ENCODE assay signal across 15 cellular contexts in genomic region chr16:69889295-69889964, GRCh38.
A peak's percentile ranks its signal among the peaks of the same experiment; 100 is the strongest.
DNase-seq lines count a peak whose midpoint lies in the region; ATAC-seq and TF ChIP-seq lines count a peak whose summit lies in the region.
"Had no signal": no experiment of that assay in that cellular context is flagged by ENCODE, and none has a peak within 500 bp of the region (broad histone marks: within the 10 kb centered on the region; RNA-seq: fewer than 3 reads in every experiment).

No MANE protein-coding gene starts in this region.

- H3K56ac ChIP-seq in H9 (ENCODE audit: insufficient read length, low read depth, low read length) = no peak overlapping the region

- H3K4me2 ChIP-seq in GM23338 (no peak overlapping the region), H9 (ENCODE audit: insufficient read depth, insufficient read length, low read length) (no peak overlapping the region)
- H3K4me2 ChIP-seq: BLaER1 had no signal

- H2BK12ac ChIP-seq in H9 (ENCODE audit: insufficient read length, low read depth, low read length) = no peak overlapping the region

- H2BK15ac ChIP-seq in H9 (ENCODE audit: low read depth, low read length) = no peak overlapping the region

- H4K5ac ChIP-seq in H9 (ENCODE audit: insufficient read length, low read depth, low read length) = no peak overlapping the region

- no peak overlapping the region for H2BK5ac ChIP-seq in H9 (ENCODE audit: insufficient read length, low read length)

- DNase-seq in GM23338 (ENCODE audit: low spot score) = no peak
- no peak for DNase-seq in H9
- no peak for DNase-seq in endothelial cell (ENCODE audit: low spot score)
- no peak for DNase-seq in hypothalamus (lab: John Stamatoyannopoulos, UW)
- DNase-seq in epidermal melanocyte (ENCODE audit: insufficient read length, low spot score) = no peak
- DNase-seq: DMS 273 treated with DMSO at 0.1 percent for 48 hours; GOT3; naive thymus-derived CD8-positive, alpha-beta T cell; NK-92 treated with Interleukin-12 subunit alpha and Interleukin-12 subunit beta, amount 100 ng/mL, for 24 hours; SIG-M5 had no signal

- no peaks in the 10 kb centered on the region for H3K27me3 Mint-ChIP-seq in GM23338 (ENCODE audit: insufficient read depth, low read depth, poor library complexity)
- H3K27me3 Mint-ChIP-seq in H9 (ENCODE audit: low read depth) = no peaks in the 10 kb centered on the region
- H3K27me3 Mint-ChIP-seq in endothelial cell (ENCODE audit: unreplicated experiment) = peaks cover 4% of the 10 kb centered on the region
- H3K27me3 Mint-ChIP-seq: naive thymus-derived CD8-positive, alpha-beta T cell had no signal

- no peaks in the 10 kb centered on the region for H3K27me3 ChIP-seq in GM23338 (ENCODE audit: insufficient read depth)
- no peaks in the 10 kb centered on the region for H3K27me3 ChIP-seq in H9 (ENCODE audit: insufficient read depth, low read length)
- H3K27me3 ChIP-seq in skeletal muscle tissue (ENCODE audit: control insufficient read depth in 3 of 3, insufficient read depth in 3 of 3, low read length in 3 of 3) = no peaks in the 10 kb centered on the region
- H3K27me3 ChIP-seq: BLaER1 had no signal

- H3K27ac Mint-ChIP-seq in GM23338 (no peak overlapping the region; the same call in 1 of the 2 replicates), H9 (peak overlapping the region in 2 of 3 experiments; percentile 82 to 93; a peak in 3 of 7 replicates), endothelial cell (ENCODE audit: unreplicated experiment) (peak overlapping the region; percentile 13)

- H3K9me3 ChIP-seq in H9 (ENCODE audit: control insufficient read depth, low read depth, low read length) (no peaks in the 10 kb centered on the region), skeletal muscle tissue (ENCODE audit: control insufficient read depth in 3 of 3, low read length in 3 of 3) (no peaks in the 10 kb centered on the region)

- 0 out of 2 replicates have a peak, but pooled peaks cover 3% of the 10 kb centered on the region for H3K9me2 ChIP-seq in GM23338 (ENCODE audit: insufficient read depth)

- H3K9me3 Mint-ChIP-seq in GM23338 (no peaks in the 10 kb centered on the region), H9 (no peaks in the 10 kb centered on the region), endothelial cell (ENCODE audit: unreplicated experiment) (no peaks in the 10 kb centered on the region)
- H3K9me3 Mint-ChIP-seq: naive thymus-derived CD8-positive, alpha-beta T cell had no signal

- ATAC-seq in GM23338 = no peak
- no peak for ATAC-seq in GM21528 (IDR thresholded peaks at IDR 0.05; ENCODE audit: low FRiP score, unreplicated experiment)
- ATAC-seq: naive thymus-derived CD8-positive, alpha-beta T cell; sciatic nerve had no signal

- H3K36me3 Mint-ChIP-seq in GM23338 (ENCODE audit: low read depth) (peaks cover 20% of the 10 kb centered on the region), H9 (ENCODE audit: insufficient read depth in 1 of 3, low read depth in 3 of 3) (peaks cover 12 to 18% (median 16%) of the 10 kb centered on the region in 3 experiments), endothelial cell (ENCODE audit: low read depth, unreplicated experiment) (peaks cover 22% of the 10 kb centered on the region)

- H3K4me3 ChIP-seq in GM23338 = no peak overlapping the region
- no peak overlapping the region for H3K4me3 ChIP-seq in skeletal muscle tissue (ENCODE audit: low read length in 3 of 3)
- H3K4me3 ChIP-seq: BLaER1, coronary artery had no signal

- H3K4me1 ChIP-seq in GM23338 (ENCODE audit: insufficient read depth) (peaks cover 4% of the 10 kb centered on the region; the same call in 1 of the 2 replicates), H9 (ENCODE audit: insufficient read depth, low read length) (0 out of 2 replicates have a peak, but pooled peaks cover 2% of the 10 kb centered on the region), skeletal muscle tissue (ENCODE audit: control insufficient read depth in 3 of 3, insufficient read depth in 3 of 3, low read length in 3 of 3) (peaks cover 10 to 21% (median 12%) of the 10 kb centered on the region in 3 donors)

- H2AFZ ChIP-seq in GM23338 (no peak overlapping the region), H9 (ENCODE audit: low read length) (no peak overlapping the region)

- H4K91ac ChIP-seq in H9 (ENCODE audit: insufficient read length, low read depth, low read length) = no peak overlapping the region

- no peak overlapping the region for H2AK5ac ChIP-seq in H9 (ENCODE audit: insufficient read length, low read length)

- H3K4me3 Mint-ChIP-seq in GM23338 (no peak overlapping the region), H9 (no peak overlapping the region), endothelial cell (ENCODE audit: unreplicated experiment) (no peak overlapping the region)
- H3K4me3 Mint-ChIP-seq: naive thymus-derived CD8-positive, alpha-beta T cell had no signal

- H4K20me1 ChIP-seq in GM23338 (replicated peaks; ENCODE audit: insufficient read depth) (no peaks in the 10 kb centered on the region), H9 (ENCODE audit: control insufficient read depth, insufficient read depth, insufficient read length) (no peaks in the 10 kb centered on the region)
- H4K20me1 ChIP-seq: BLaER1 had no signal

- H3K4me1 Mint-ChIP-seq in GM23338 = peaks cover 8% of the 10 kb centered on the region; the same call in 2 of the 3 replicates
- H3K4me1 Mint-ChIP-seq in H9 = peaks cover 8 to 9% of the 10 kb centered on the region in 2 experiments; a peak in 3 of 4 replicates
- peaks cover 15% of the 10 kb centered on the region for H3K4me1 Mint-ChIP-seq in endothelial cell (ENCODE audit: unreplicated experiment)

- TF ChIP-seq CTCF in GM23338 (conservative IDR thresholded peaks at IDR 0.05; ENCODE audit: low read depth in 2 of 2) (no peak), H9 (conservative IDR thresholded peaks at IDR 0.05) (no peak), endothelial cell (IDR thresholded peaks at IDR 0.05; ENCODE audit: unreplicated experiment) (no peak)

- no peak overlapping the region for H3K23ac ChIP-seq in H9 (ENCODE audit: insufficient read length, low read depth, low read length)

- H3K4ac ChIP-seq in H9 (ENCODE audit: low read depth, low read length) = no peak overlapping the region

- peak overlapping the region; percentile 96; the same call in 1 of the 2 replicates for H3K27ac ChIP-seq in GM23338 (ENCODE audit: low read depth)
- no peak overlapping the region for H3K27ac ChIP-seq in H9 (ENCODE audit: insufficient read length, low read depth, low read length)
- peak overlapping the region; percentile 83 for H3K27ac ChIP-seq in skeletal muscle tissue (ENCODE audit: low read depth, low read length)
- H3K27ac ChIP-seq: BLaER1 had no signal

- no peak overlapping the region for H3K14ac ChIP-seq in H9 (ENCODE audit: insufficient read depth, low read length)

- no peak overlapping the region for H2BK20ac ChIP-seq in H9 (ENCODE audit: low read depth, low read length, poor library complexity, severe bottlenecking)

- no peaks in the 10 kb centered on the region for H3K79me1 ChIP-seq in H9 (ENCODE audit: insufficient read depth, low read depth, low read length, poor library complexity, severe bottlenecking)

- H3K23me2 ChIP-seq in H9 (ENCODE audit: insufficient read length, low read depth, low read length, poor library complexity, severe bottlenecking) = no peaks in the 10 kb centered on the region

- H3K18ac ChIP-seq in H9 (ENCODE audit: insufficient read length, low read depth, low read length) = no peak overlapping the region

- no peak overlapping the region for H4K8ac ChIP-seq in H9 (replicated peaks; ENCODE audit: insufficient read length, low read depth, low read length)

- H3T11ph ChIP-seq in H9 (ENCODE audit: low read length) = no peak overlapping the region

- H3K79me2 ChIP-seq in GM23338 (replicated peaks; ENCODE audit: insufficient read depth) (no peaks in the 10 kb centered on the region), H9 (ENCODE audit: insufficient read depth, low read length) (no peaks in the 10 kb centered on the region)

- WGBS in H9 (ENCODE audit: extremely low coverage, insufficient read length, low lambda C conversion rate) = no CpG with 5 or more reads among the region's 7 CpGs

- no peak overlapping the region for H2BK120ac ChIP-seq in H9 (ENCODE audit: low read depth, low read length, poor library complexity, severe bottlenecking)

- no peak overlapping the region for H3K9ac ChIP-seq in H9 (ENCODE audit: extremely low read depth, insufficient read length, low read length)
- H3K9ac ChIP-seq in skeletal muscle tissue (ENCODE audit: low read depth in 1 of 3, low read length in 3 of 3) = no peak overlapping the region
- H3K9ac ChIP-seq: BLaER1 had no signal

- peaks cover 5% of the 10 kb centered on the region; the same call in 1 of the 2 replicates for H3F3A ChIP-seq in GM23338 (replicated peaks; ENCODE audit: low read depth)

- H3K36me3 ChIP-seq in GM23338 (ENCODE audit: insufficient read depth) (no peaks in the 10 kb centered on the region), skeletal muscle tissue (ENCODE audit: control insufficient read depth in 3 of 3, insufficient read depth in 3 of 3, low read length in 3 of 3) (peaks cover 0 to 14% (median 9%) of the 10 kb centered on the region in 3 donors)

TF ChIP-seq in GM23338, 12 proteins besides CTCF, POLR2A, EP300 and RAD21 (continues in another document):
- TF ChIP-seq POLR2AphosphoS5 (IDR thresholded peaks at IDR 0.05; ENCODE audit: low read depth) (no peak), REST (IDR thresholded peaks at IDR 0.05; ENCODE audit: unreplicated experiment) (no peak), STAT1 (IDR thresholded peaks at IDR 0.05; ENCODE audit: unreplicated experiment) (no peak)
